In genomic region chr1:230160957-230161771, GRCh38 we compare ENCODE assay signal across 1 cellular context.
A peak's percentile ranks its signal among the peaks of the same experiment; 100 is the strongest.
TF ChIP-seq lines count a peak whose summit lies in the region.

No MANE protein-coding gene starts in this region.

TF ChIP-seq in K562, 482 proteins besides CTCF, POLR2A, EP300 and RAD21 (continued from another document and continues in another):
- peak in 1 of 2 experiments; percentile 36 for TF ChIP-seq AFF1 (IDR thresholded peaks at IDR 0.05; ENCODE audit: low read depth in 1 of 2, partially characterized antibody in 2 of 2)
- no peak for TF ChIP-seq ZFPM2 (CRISPR knock-in tag; IDR thresholded peaks at IDR 0.05)
- peak; percentile 88 for TF ChIP-seq EP400 (IDR thresholded peaks at IDR 0.05)
- no peak for TF ChIP-seq TRIM28 (IDR thresholded peaks at IDR 0.05)
- no peak for TF ChIP-seq SIN3B (IDR thresholded peaks at IDR 0.05; ENCODE audit: low read depth)
- TF ChIP-seq RBM17 (IDR thresholded peaks at IDR 0.05; ENCODE audit: borderline replicate concordance, low read depth, low read length): no peak
- peak; percentile 67; the same call in 1 of the 2 replicates for TF ChIP-seq THAP12 (CRISPR knock-in tag; IDR thresholded peaks at IDR 0.05)
- no peak for TF ChIP-seq ARID4B (CRISPR knock-in tag; IDR thresholded peaks at IDR 0.05)
- no peak for TF ChIP-seq IRF1 (CRISPR knock-in tag; IDR thresholded peaks at IDR 0.05; ENCODE audit: borderline replicate concordance)
- TF ChIP-seq ZNF23 (CRISPR knock-in tag; IDR thresholded peaks at IDR 0.05): peak; percentile 64; the same call in 1 of the 2 replicates
- TF ChIP-seq REST (CRISPR knock-in tag; IDR thresholded peaks at IDR 0.05; ENCODE audit: low read depth): peak; percentile 74
- TF ChIP-seq CCNT2 (IDR thresholded peaks at IDR 0.05; ENCODE audit: borderline replicate concordance, extremely low read depth, insufficient read length, low read depth, low read length): no peak
- TF ChIP-seq ZNF280B (CRISPR knock-in tag; IDR thresholded peaks at IDR 0.05): no peak
- no peak for TF ChIP-seq XRCC4 (IDR thresholded peaks at IDR 0.05; ENCODE audit: extremely low read depth, insufficient read depth, insufficient read length)
- no peak for TF ChIP-seq POLR2AphosphoS5 (IDR thresholded peaks at IDR 0.05; ENCODE audit: control insufficient read depth, insufficient read depth, low read depth, low read length)
- no peak for TF ChIP-seq GTF3C2 (IDR thresholded peaks at IDR 0.05; ENCODE audit: borderline replicate concordance, extremely low read depth, insufficient read length)
- no peak for TF ChIP-seq ZC3H11A (IDR thresholded peaks at IDR 0.05; ENCODE audit: low read depth, low read length)
- TF ChIP-seq ZHX1 (conservative IDR thresholded peaks at IDR 0.05; ENCODE audit: low read length): no peak
- no peak for TF ChIP-seq PREB (CRISPR knock-in tag; IDR thresholded peaks at IDR 0.05)
- TF ChIP-seq DIDO1 (tag; IDR thresholded peaks at IDR 0.05; ENCODE audit: low read depth): no peak
- no peak for TF ChIP-seq PRPF4 (IDR thresholded peaks at IDR 0.05; ENCODE audit: insufficient read depth, low read depth, low read length, poor library complexity, severe bottlenecking)
- no peak for TF ChIP-seq SRSF3 (IDR thresholded peaks at IDR 0.05; ENCODE audit: insufficient read depth, low read length)
- no peak for TF ChIP-seq HMG20A (CRISPR knock-in tag; conservative IDR thresholded peaks at IDR 0.05)
- peak; percentile 39 to 58; a peak in 2 of 4 replicates for TF ChIP-seq NRF1 (conservative IDR thresholded peaks at IDR 0.05 in 1 of 2, IDR thresholded peaks at IDR 0.05 in 1 of 2)
- TF ChIP-seq SP2 (IDR thresholded peaks at IDR 0.05; ENCODE audit: extremely low read depth, low read depth, low read length, poor library complexity, severe bottlenecking): no peak
- no peak for TF ChIP-seq MAFF (IDR thresholded peaks at IDR 0.05; ENCODE audit: low read length)
